8 cellular contexts compared by ENCODE assay signal in genomic region chr6:90413867-90414266, GRCh38.
DNase-seq lines count a peak whose midpoint lies in the region; ATAC-seq and TF ChIP-seq lines count a peak whose summit lies in the region.

No MANE protein-coding gene starts in this region.

- no peaks in the 10 kb centered on the region for H3F3A ChIP-seq in neural cell (ENCODE audit: insufficient read depth, low read length, poor library complexity, severe bottlenecking)

- POLR2A ChIA-PET in activated CD4-positive, alpha-beta T cell treated with anti-CD3 and anti-CD28 coated beads, Interleukin-2, amount 10 ng/mL, durations not matched to agents 7 days and 5 days (lab: Charles Lee), result interaction anchor here (0.6 to 1.1 kb wide), 3 partner anchors 10 to 43 kb away, joined by 3 to 5 read pairs (median 3); no protein-coding TSS in a partner anchor

- no peak overlapping the region for H3K4me3 ChIP-seq in neural cell (ENCODE audit: low read length)
- H3K4me3 ChIP-seq in stomach smooth muscle (ENCODE audit: low read length in 2 of 2), result peak overlapping the region; percentile 50 to 59

- H3K27ac Mint-ChIP-seq in activated CD4-positive, alpha-beta T cell treated with anti-CD3 and anti-CD28 coated beads, Interleukin-2, amount 10 ng/mL, durations not matched to agents 7 days and 5 days, result peak overlapping the region; percentile 92

- H3K27me3 ChIP-seq in neural cell (ENCODE audit: insufficient read depth, low read depth, low read length) (no peaks in the 10 kb centered on the region), stomach smooth muscle (ENCODE audit: control insufficient read depth in 1 of 2, insufficient read depth in 2 of 2, low read length in 2 of 2) (peaks cover 2 to 3% of the 10 kb centered on the region in 2 donors)

- peaks cover 8% of the 10 kb centered on the region for H3K36me3 Mint-ChIP-seq in activated CD4-positive, alpha-beta T cell treated with anti-CD3 and anti-CD28 coated beads, Interleukin-2, amount 10 ng/mL, durations not matched to agents 7 days and 5 days (ENCODE audit: low read depth)

- peaks cover 2% of the 10 kb centered on the region for H3K9me3 Mint-ChIP-seq in activated CD4-positive, alpha-beta T cell treated with anti-CD3 and anti-CD28 coated beads, Interleukin-2, amount 10 ng/mL, durations not matched to agents 7 days and 5 days

- H3K4me1 ChIP-seq in stomach smooth muscle (ENCODE audit: control insufficient read depth, insufficient read depth, low read length), result peaks cover 6% of the 10 kb centered on the region

- peak overlapping the region; percentile 65 for H3K4me3 Mint-ChIP-seq in activated CD4-positive, alpha-beta T cell treated with anti-CD3 and anti-CD28 coated beads, Interleukin-2, amount 10 ng/mL, durations not matched to agents 7 days and 5 days

- no peak for TF ChIP-seq CTCF in neural cell (IDR thresholded peaks at IDR 0.05; ENCODE audit: poor library complexity, severe bottlenecking)

- H3K36me3 ChIP-seq in neural cell (ENCODE audit: insufficient read depth, low read length) (no peaks in the 10 kb centered on the region), stomach smooth muscle (ENCODE audit: control insufficient read depth in 2 of 2, insufficient read depth in 2 of 2, low read length in 2 of 2) (no peaks in the 10 kb centered on the region)

- DNase-seq in CD1c-positive myeloid dendritic cell (ENCODE audit: extremely low spot score) (peak; percentile 43), NCI-H1417 (lab: John Stamatoyannopoulos, UW) (peak; percentile 62 to 92 (median 79))
- DNase-seq in activated CD4-positive, alpha-beta T cell treated with anti-CD3 and anti-CD28 coated beads, Interleukin-2, amount 10 ng/mL, durations not matched to agents 7 days and 5 days, result peak; percentile 79
- peak; percentile 57 for DNase-seq in effector CD4-positive, alpha-beta T cell

- H3K4me1 Mint-ChIP-seq in activated CD4-positive, alpha-beta T cell treated with anti-CD3 and anti-CD28 coated beads, Interleukin-2, amount 10 ng/mL, durations not matched to agents 7 days and 5 days, result peaks cover 70% of the 10 kb centered on the region

- H3K9ac ChIP-seq in neural cell (ENCODE audit: low read length), result no peak overlapping the region
- H3K9ac ChIP-seq in stomach smooth muscle (ENCODE audit: low read length in 2 of 2), result no peak overlapping the region

- H3K79me2 ChIP-seq in neural cell (replicated peaks; ENCODE audit: insufficient read depth, low read length), result no peaks in the 10 kb centered on the region

- peak overlapping the region; percentile 8 for H2AFZ ChIP-seq in neural cell (ENCODE audit: low read depth, low read length)

- H3K9me2 ChIP-seq in neural cell (ENCODE audit: insufficient read depth, low read length), result no peaks in the 10 kb centered on the region

- TF ChIP-seq RAD21 in neural cell (conservative IDR thresholded peaks at IDR 0.05), result no peak

- no peaks in the 10 kb centered on the region for H4K20me1 ChIP-seq in neural cell (ENCODE audit: insufficient read depth)

- no peaks in the 10 kb centered on the region for H3K9me3 ChIP-seq in neural cell (ENCODE audit: low read length)
- no peaks in the 10 kb centered on the region for H3K9me3 ChIP-seq in stomach smooth muscle (ENCODE audit: control insufficient read depth in 2 of 2, low read length in 2 of 2)

- TF ChIP-seq EP300 in neural cell (conservative IDR thresholded peaks at IDR 0.05; ENCODE audit: poor library complexity, severe bottlenecking), result no peak

- H3K27me3 Mint-ChIP-seq in activated CD4-positive, alpha-beta T cell treated with anti-CD3 and anti-CD28 coated beads, Interleukin-2, amount 10 ng/mL, durations not matched to agents 7 days and 5 days, result peaks cover 2% of the 10 kb centered on the region

- no peak overlapping the region for H3K4me2 ChIP-seq in neural cell (ENCODE audit: low read length)

- TF ChIP-seq POLR2A in GM18505 (IDR thresholded peaks at IDR 0.05; ENCODE audit: borderline replicate concordance, extremely low read depth, insufficient read depth, insufficient read length), result no peak

- ATAC-seq in GM19467 (IDR thresholded peaks at IDR 0.05; ENCODE audit: unreplicated experiment) (no peak), GM18505 (IDR thresholded peaks at IDR 0.05; ENCODE audit: unreplicated experiment) (no peak)

- CTCF ChIA-PET in activated CD4-positive, alpha-beta T cell treated with anti-CD3 and anti-CD28 coated beads, Interleukin-2, amount 10 ng/mL, durations not matched to agents 7 days and 5 days (lab: Charles Lee), result interaction anchor here (0.6 to 8.4 kb wide), 7 partner anchors 10 to 473 kb away, joined by 3 to 64 read pairs (median 5); no protein-coding TSS in a partner anchor

- peak overlapping the region; percentile 28 for H3K27ac ChIP-seq in neural cell (ENCODE audit: low read length)
- H3K27ac ChIP-seq in stomach smooth muscle (ENCODE audit: low read length), result no peak overlapping the region

TF ChIP-seq in neural cell, 6 proteins besides CTCF, POLR2A, EP300 and RAD21:
- TF ChIP-seq POLR2AphosphoS5 (IDR thresholded peaks at IDR 0.05) (no peak), REST (IDR thresholded peaks at IDR 0.05; ENCODE audit: borderline replicate concordance) (peak; percentile 6)
TF ChIP-seq in neural cell: peak in this region for 1.
